ENCODE assay signal across 7 cellular contexts in genomic region chr2:180840641-180841040, GRCh38.
"Had no signal": no experiment of that assay in that cellular context is flagged by ENCODE, and none has a peak within 500 bp of the region (broad histone marks: within the 10 kb centered on the region; RNA-seq: fewer than 3 reads in every experiment).

No MANE protein-coding gene starts in this region.

- ATAC-seq: GM12878 had no signal

- FAIRE-seq: GM12878, GM12891, GM12892, GM18507, GM19239 had no signal

- H3K4me3 ChIP-seq: GM12878 had no signal

- DNase-seq: GDM1, GF-D8 had no signal
